Comparison of ENCODE assay signal across 11 cellular contexts in genomic region chr5:151094861-151095260, GRCh38. TPM values are rescaled to one million over a fixed set of nuclear protein-coding genes. Genes with fewer than 3 reads are reported as not detected.
DNase-seq lines count a peak whose midpoint lies in the region; ATAC-seq and TF ChIP-seq lines count a peak whose summit lies in the region.
"Had no signal": no experiment of that assay in that cellular context is flagged by ENCODE, and none has a peak within 500 bp of the region (broad histone marks: within the 10 kb centered on the region; RNA-seq: fewer than 3 reads in every experiment).

No MANE protein-coding gene starts in this region.

- DNase-seq in HFFc6 (no peak), heart left ventricle (no peak), NCI-H524 (lab: John Stamatoyannopoulos, UW) (no peak), iPS-NIHi11 (ENCODE audit: low spot score) (no peak)
- no peak for DNase-seq in activated naive CD8-positive, alpha-beta T cell treated with anti-CD3 and anti-CD28 coated beads for 36 hours
- no peak for DNase-seq in effector CD8-positive, alpha-beta T cell (lab: John Stamatoyannopoulos, UW)

- H3K4me3 ChIP-seq in heart left ventricle = no peak overlapping the region
- no peak overlapping the region for H3K4me3 ChIP-seq in skeletal muscle satellite cell (ENCODE audit: low read length)
- H3K4me3 ChIP-seq: MG63, prostate gland had no signal

- H3K9ac ChIP-seq in skeletal muscle satellite cell (ENCODE audit: low read depth, low read length) = peak overlapping the region; percentile 77

- H3K4me1 ChIP-seq in heart left ventricle (peaks cover 14 to 82% (median 31%) of the 10 kb centered on the region in 12 donors), skeletal muscle satellite cell (ENCODE audit: control insufficient read depth, insufficient read depth, low read length) (peaks cover 45% of the 10 kb centered on the region)
- H3K4me1 ChIP-seq: prostate gland had no signal

- intact Hi-C loops in heart left ventricle (cut with DNase I) = loop anchor here in 1 of 10 donors (2.0 kb wide), 1 partner anchor 14 kb away; the partner anchor contains the start of gene TNIP1

- no peaks in the 10 kb centered on the region for H3K9me3 Mint-ChIP-seq in HFFc6
- H3K9me3 Mint-ChIP-seq in activated naive CD8-positive, alpha-beta T cell treated with anti-CD3 and anti-CD28 coated beads for 36 hours = no peaks in the 10 kb centered on the region
- H3K9me3 Mint-ChIP-seq: type B pancreatic cell had no signal

- H3K27me3 ChIP-seq in heart left ventricle (no peaks in the 10 kb centered on the region), skeletal muscle satellite cell (ENCODE audit: control insufficient read depth, insufficient read depth, low read length) (no peaks in the 10 kb centered on the region)
- H3K27me3 ChIP-seq: MG63 had no signal

- H3K9me3 ChIP-seq in heart left ventricle (no peaks in the 10 kb centered on the region), skeletal muscle satellite cell (replicated peaks; ENCODE audit: low read length) (no peaks in the 10 kb centered on the region)
- H3K9me3 ChIP-seq: MG63, prostate gland had no signal

- no peak for TF ChIP-seq CTCF in HFFc6 (IDR thresholded peaks at IDR 0.05)
- TF ChIP-seq CTCF in heart left ventricle (IDR thresholded peaks at IDR 0.05) = no peak

- no peak for TF ChIP-seq POLR2A in heart left ventricle (IDR thresholded peaks at IDR 0.05)

- H3K27ac Mint-ChIP-seq in HFFc6 = peak overlapping the region; percentile 94
- peak overlapping the region; percentile 94 for H3K27ac Mint-ChIP-seq in activated naive CD8-positive, alpha-beta T cell treated with anti-CD3 and anti-CD28 coated beads for 36 hours

- H3K4me2 ChIP-seq in skeletal muscle satellite cell (ENCODE audit: low read length) = no peak overlapping the region

- 29 to 47% (median 37%) methylated on average over 8 of the region's 8 CpGs for WGBS in heart left ventricle, 4 donors

- H3K4me3 Mint-ChIP-seq in HFFc6 = peak overlapping the region; percentile 56; the same call in 1 of the 2 replicates
- peak overlapping the region; percentile 61 for H3K4me3 Mint-ChIP-seq in activated naive CD8-positive, alpha-beta T cell treated with anti-CD3 and anti-CD28 coated beads for 36 hours

- ATAC-seq in heart left ventricle = peak in 2 of 4 donors; percentile 4 to 18
- no peak for ATAC-seq in HG02623 (IDR thresholded peaks at IDR 0.05; ENCODE audit: unreplicated experiment)

- H3K27ac ChIP-seq in heart left ventricle = peak overlapping the region in 11 of 12 donors; percentile 30 to 85 (median 55)
- H3K27ac ChIP-seq: prostate gland had no signal

- peaks cover 26% of the 10 kb centered on the region for H3K36me3 Mint-ChIP-seq in HFFc6 (ENCODE audit: low read depth)
- peaks cover 24% of the 10 kb centered on the region for H3K36me3 Mint-ChIP-seq in activated naive CD8-positive, alpha-beta T cell treated with anti-CD3 and anti-CD28 coated beads for 36 hours
- H3K36me3 Mint-ChIP-seq: type B pancreatic cell had no signal

- H3K36me3 ChIP-seq in heart left ventricle (no peaks in the 10 kb centered on the region), skeletal muscle satellite cell (ENCODE audit: insufficient read depth, low read length) (peaks cover 10% of the 10 kb centered on the region)
- H3K36me3 ChIP-seq: prostate gland had no signal

- peaks cover 75% of the 10 kb centered on the region for H3K4me1 Mint-ChIP-seq in HFFc6 (ENCODE audit: low read depth)
- peaks cover 78% of the 10 kb centered on the region for H3K4me1 Mint-ChIP-seq in activated naive CD8-positive, alpha-beta T cell treated with anti-CD3 and anti-CD28 coated beads for 36 hours

- H3K27me3 Mint-ChIP-seq in HFFc6 (ENCODE audit: insufficient read depth) = peaks cover 14% of the 10 kb centered on the region
- no peaks in the 10 kb centered on the region for H3K27me3 Mint-ChIP-seq in activated naive CD8-positive, alpha-beta T cell treated with anti-CD3 and anti-CD28 coated beads for 36 hours

RNA-seq across cellular contexts. Expression of gene TNIP1, which starts 14.0 kb away (rescaled TPM):
- total RNA-seq in HFFc6 (2021; fragmentation: NEBNext Ultra II Directional; extraction: Animal tissue kit (Norgen Biotek cat#: 25700)) = 100 to 1,000 TPM in 1 of 6 experiments, 10 to 100 TPM in 5; 81.5 to 105 (median 89.5) TPM
- total RNA-seq in activated naive CD8-positive, alpha-beta T cell treated with anti-CD3 and anti-CD28 coated beads for 36 hours = 100 to 1,000 TPM; 185 to 189 TPM
- 100 to 1,000 TPM in 8 of 9 donors, 10 to 100 TPM in 1; 86.0 to 180 (median 122) TPM for total RNA-seq in heart left ventricle
- polyA plus RNA-seq in heart left ventricle = 10 to 100 TPM; 97.1 to 97.6 TPM
- 61.3 and 64.7 TPM in 2 replicates for total RNA-seq in skeletal muscle satellite cell (2012; rRNA removed)
